In genomic region chr12:53423597-53423996, GRCh38 we compare ENCODE assay signal across 20 cellular contexts. TPM values are rescaled to one million over a fixed set of nuclear protein-coding genes. Genes with fewer than 3 reads are reported as not detected.
DNase-seq lines count a peak whose midpoint lies in the region; ATAC-seq and TF ChIP-seq lines count a peak whose summit lies in the region.
"Had no signal": no experiment of that assay in that cellular context is flagged by ENCODE, and none has a peak within 500 bp of the region (broad histone marks: within the 10 kb centered on the region; RNA-seq: fewer than 3 reads in every experiment).

TSS of gene AMHR2 (plus strand) at chr12:53423855. CDS start at chr12:53423935, 80 bp downstream.

- no peak within 1 kb of the TSS for H3K4me3 Mint-ChIP-seq in activated CD8-positive, alpha-beta T cell treated with anti-CD3 and anti-CD28 coated beads, Interleukin-2, amount 10 ng/mL, durations not matched to agents 7 days and 5 days
- H3K4me3 Mint-ChIP-seq in activated CD8-positive, alpha-beta T cell treated with anti-CD3 and anti-CD28 coated beads for 36 hours, result no peak within 1 kb of the TSS
- H3K4me3 Mint-ChIP-seq in mesothelial cell of epicardium, result peak within 1 kb of the TSS; percentile 58
- no peak within 1 kb of the TSS for H3K4me3 Mint-ChIP-seq in stimulated activated effector memory CD8-positive, alpha-beta T cell treated with anti-CD3 and anti-CD28 coated beads, Interleukin-12 subunit alpha, Interleukin-12 subunit beta, amount 100 ng/mL, for 72 hours

- H3K9me3 Mint-ChIP-seq in activated CD8-positive, alpha-beta T cell treated with anti-CD3 and anti-CD28 coated beads, Interleukin-2, amount 10 ng/mL, durations not matched to agents 7 days and 5 days (ENCODE audit: insufficient read depth), result no peaks in the 10 kb centered on the region
- no peaks in the 10 kb centered on the region for H3K9me3 Mint-ChIP-seq in activated CD8-positive, alpha-beta T cell treated with anti-CD3 and anti-CD28 coated beads for 36 hours
- no peaks in the 10 kb centered on the region for H3K9me3 Mint-ChIP-seq in mesothelial cell of epicardium
- no peaks in the 10 kb centered on the region for H3K9me3 Mint-ChIP-seq in stimulated activated effector memory CD8-positive, alpha-beta T cell treated with anti-CD3 and anti-CD28 coated beads, Interleukin-12 subunit alpha, Interleukin-12 subunit beta, amount 100 ng/mL, for 72 hours

- DNase-seq in activated CD8-positive, alpha-beta T cell treated with anti-CD3 and anti-CD28 coated beads, Interleukin-2, amount 10 ng/mL, durations not matched to agents 7 days and 5 days, result no peak
- DNase-seq in activated CD8-positive, alpha-beta T cell treated with anti-CD3 and anti-CD28 coated beads for 36 hours, result no peak
- DNase-seq in ecto neural progenitor cell (ENCODE audit: low spot score), result peak; percentile 61
- DNase-seq in mesothelial cell of epicardium (ENCODE audit: low spot score in 2 of 2, unreplicated experiment in 2 of 2), result no peak
- no peak for DNase-seq in stimulated activated effector memory CD8-positive, alpha-beta T cell treated with anti-CD3 and anti-CD28 coated beads, Interleukin-12 subunit alpha, Interleukin-12 subunit beta, amount 100 ng/mL, for 72 hours (ENCODE audit: low spot score in 2 of 2)
- no peak for DNase-seq in stimulated activated naive CD4-positive, alpha-beta T cell treated with Interleukin-2 at 50 U/mL for 16 hours (lab: John Stamatoyannopoulos, UW)
- no peak for DNase-seq in NCI-H2171 treated with DMSO at 0.1 percent for 48 hours (lab: John Stamatoyannopoulos, UW)
- DNase-seq: 8988T, C1 segment of cervical spinal cord, DMS153, EL, KBM-7, NCI-H1105, NCI-H1694 treated with DMSO at 0.1 percent for 48 hours, NCI-H446, NCI-H748 treated with DMSO at 0.1 percent for 48 hours, Peyer's patch, SHP77 had no signal

- intact Hi-C loops in activated CD8-positive, alpha-beta T cell treated with anti-CD3 and anti-CD28 coated beads for 36 hours (cut with micrococcal nuclease), result loop anchor here (5.0 kb wide), 1 partner anchor 41 kb away; the partner anchor contains the start of gene SP1

- H3K4me1 Mint-ChIP-seq in activated CD8-positive, alpha-beta T cell treated with anti-CD3 and anti-CD28 coated beads, Interleukin-2, amount 10 ng/mL, durations not matched to agents 7 days and 5 days (ENCODE audit: low read depth), result peaks cover 11% of the 10 kb centered on the region
- H3K4me1 Mint-ChIP-seq in activated CD8-positive, alpha-beta T cell treated with anti-CD3 and anti-CD28 coated beads for 36 hours (ENCODE audit: low read depth), result peaks cover 29% of the 10 kb centered on the region
- H3K4me1 Mint-ChIP-seq in mesothelial cell of epicardium, result peaks cover 54% of the 10 kb centered on the region
- H3K4me1 Mint-ChIP-seq in stimulated activated effector memory CD8-positive, alpha-beta T cell treated with anti-CD3 and anti-CD28 coated beads, Interleukin-12 subunit alpha, Interleukin-12 subunit beta, amount 100 ng/mL, for 72 hours, result peaks cover 22% of the 10 kb centered on the region

- peak within 1 kb of the TSS; percentile 26 for H3K27ac Mint-ChIP-seq in activated CD8-positive, alpha-beta T cell treated with anti-CD3 and anti-CD28 coated beads, Interleukin-2, amount 10 ng/mL, durations not matched to agents 7 days and 5 days
- no peak within 1 kb of the TSS for H3K27ac Mint-ChIP-seq in activated CD8-positive, alpha-beta T cell treated with anti-CD3 and anti-CD28 coated beads for 36 hours
- H3K27ac Mint-ChIP-seq in mesothelial cell of epicardium, result peak within 1 kb of the TSS; percentile 77
- H3K27ac Mint-ChIP-seq in stimulated activated effector memory CD8-positive, alpha-beta T cell treated with anti-CD3 and anti-CD28 coated beads, Interleukin-12 subunit alpha, Interleukin-12 subunit beta, amount 100 ng/mL, for 72 hours, result peak within 1 kb of the TSS; percentile 50

- no peaks in the 10 kb centered on the region for H3K36me3 Mint-ChIP-seq in activated CD8-positive, alpha-beta T cell treated with anti-CD3 and anti-CD28 coated beads, Interleukin-2, amount 10 ng/mL, durations not matched to agents 7 days and 5 days (ENCODE audit: low read depth)
- no peaks in the 10 kb centered on the region for H3K36me3 Mint-ChIP-seq in activated CD8-positive, alpha-beta T cell treated with anti-CD3 and anti-CD28 coated beads for 36 hours (ENCODE audit: low read depth)
- H3K36me3 Mint-ChIP-seq in mesothelial cell of epicardium, result no peaks in the 10 kb centered on the region
- H3K36me3 Mint-ChIP-seq in stimulated activated effector memory CD8-positive, alpha-beta T cell treated with anti-CD3 and anti-CD28 coated beads, Interleukin-12 subunit alpha, Interleukin-12 subunit beta, amount 100 ng/mL, for 72 hours, result no peaks in the 10 kb centered on the region

- no peak for TF ChIP-seq CTCF in activated CD8-positive, alpha-beta T cell treated with anti-CD3 and anti-CD28 coated beads for 36 hours (IDR thresholded peaks at IDR 0.05)
- TF ChIP-seq CTCF in mesothelial cell of epicardium (IDR thresholded peaks at IDR 0.05; ENCODE audit: unreplicated experiment), result no peak

- no peak for ATAC-seq in activated CD8-positive, alpha-beta T cell treated with anti-CD3 and anti-CD28 coated beads, Interleukin-2, amount 10 ng/mL, durations not matched to agents 7 days and 5 days
- no peak for ATAC-seq in activated CD8-positive, alpha-beta T cell treated with anti-CD3 and anti-CD28 coated beads for 36 hours
- ATAC-seq in stimulated activated effector memory CD8-positive, alpha-beta T cell treated with anti-CD3 and anti-CD28 coated beads, Interleukin-12 subunit alpha, Interleukin-12 subunit beta, amount 100 ng/mL, for 72 hours, result no peak
- ATAC-seq in GM18511 (IDR thresholded peaks at IDR 0.05; ENCODE audit: unreplicated experiment), result no peak
- ATAC-seq: HCT116 had no signal

- POLR2A ChIA-PET in activated CD8-positive, alpha-beta T cell treated with anti-CD3 and anti-CD28 coated beads, Interleukin-2, amount 10 ng/mL, durations not matched to agents 7 days and 5 days (lab: Charles Lee), result no interaction called here
- POLR2A ChIA-PET in activated CD8-positive, alpha-beta T cell treated with anti-CD3 and anti-CD28 coated beads for 36 hours (lab: Charles Lee), result no interaction called here

- no peaks in the 10 kb centered on the region for H3K27me3 Mint-ChIP-seq in activated CD8-positive, alpha-beta T cell treated with anti-CD3 and anti-CD28 coated beads, Interleukin-2, amount 10 ng/mL, durations not matched to agents 7 days and 5 days (ENCODE audit: low read depth)
- H3K27me3 Mint-ChIP-seq in activated CD8-positive, alpha-beta T cell treated with anti-CD3 and anti-CD28 coated beads for 36 hours, result no peaks in the 10 kb centered on the region
- H3K27me3 Mint-ChIP-seq in mesothelial cell of epicardium (ENCODE audit: low read depth), result no peaks in the 10 kb centered on the region

- CTCF ChIA-PET in activated CD8-positive, alpha-beta T cell treated with anti-CD3 and anti-CD28 coated beads, Interleukin-2, amount 10 ng/mL, durations not matched to agents 7 days and 5 days (lab: Charles Lee), result interaction anchor here (0.8 to 7.5 kb wide), 5 partner anchors 69 to 103 kb away, joined by 3 to 171 read pairs (median 3); no protein-coding TSS in a partner anchor
- CTCF ChIA-PET in activated CD8-positive, alpha-beta T cell treated with anti-CD3 and anti-CD28 coated beads for 36 hours (lab: Charles Lee), result interaction anchor here (1.0 to 7.8 kb wide), 3 partner anchors 68 to 102 kb away, joined by 4 to 187 read pairs (median 44); partner anchors contain the start of gene AAAS

RNA-seq across cellular contexts. Expression of gene AMHR2, which starts in this region (rescaled TPM):
- total RNA-seq in activated CD8-positive, alpha-beta T cell treated with anti-CD3 and anti-CD28 coated beads, Interleukin-2, amount 10 ng/mL, durations not matched to agents 7 days and 5 days, result not detected
- total RNA-seq in activated CD8-positive, alpha-beta T cell treated with anti-CD3 and anti-CD28 coated beads for 36 hours, result not detected
- total RNA-seq in mesothelial cell of epicardium, result 11.1 to 13.8 TPM (median 12.3 TPM) in 3 replicates

Comparison
In these comparisons a context has a peak if more than half of its experiments do, and no peak if none do; other contexts are left out.
1. RNA of gene AMHR2 (total RNA-seq): 11.1 to 13.8 TPM in mesothelial cell of epicardium; not detected in activated CD8-positive, alpha-beta T cell treated with anti-CD3 and anti-CD28 coated beads, Interleukin-2, amount 10 ng/mL, durations not matched to agents 7 days and 5 days and not detected in activated CD8-positive, alpha-beta T cell treated with anti-CD3 and anti-CD28 coated beads for 36 hours; every median in the first group is over 10 times any median in the second.